14 cellular contexts compared by ENCODE assay signal in the genomic region with DNA sequence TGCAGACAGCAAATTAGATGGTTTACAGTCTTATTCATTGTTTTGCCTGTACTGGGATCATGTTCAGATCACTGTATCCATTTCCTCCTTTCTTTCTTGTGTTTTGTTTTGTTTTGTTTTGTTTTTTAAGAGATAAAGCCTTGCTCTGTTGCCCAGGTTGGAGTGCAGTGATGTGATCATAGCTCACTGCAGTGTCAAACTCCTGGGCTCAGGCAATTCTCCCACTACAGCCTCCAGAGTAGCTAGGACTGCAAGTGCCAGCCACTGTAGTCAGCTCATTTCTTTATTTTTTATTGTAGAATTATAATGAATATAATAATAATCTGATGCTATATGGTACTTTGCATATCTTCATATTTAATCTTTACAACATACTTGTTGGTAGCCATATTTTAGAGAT.
"Had no signal": no experiment of that assay in that cellular context is flagged by ENCODE, and none has a peak within 500 bp of the region (broad histone marks: within the 10 kb centered on the region; RNA-seq: fewer than 3 reads in every experiment).

No MANE protein-coding gene starts in this region.

- H3K27ac Mint-ChIP-seq: activated CD4-positive, alpha-beta T cell treated with anti-CD3 and anti-CD28 coated beads for 36 hours; activated CD8-positive, alpha-beta T cell treated with anti-CD3 and anti-CD28 coated beads for 36 hours; activated naive CD8-positive, alpha-beta T cell treated with anti-CD3 and anti-CD28 coated beads, Interleukin-2, amount 50 U/mL, for 24 hours; stimulated activated naive B cell treated with anti-CD40 and anti-IgM and Interleukin-4, amounts not matched to agents 10 μg/mL and 1 μg/mL and 100 μg/mL, for 72 hours had no signal

- H3K4me1 ChIP-seq: ascending aorta, prostate gland had no signal

- H3K27ac ChIP-seq: ascending aorta, prostate gland had no signal

- DNase-seq: activated CD4-positive, alpha-beta T cell treated with anti-CD3 and anti-CD28 coated beads for 36 hours; activated CD8-positive, alpha-beta memory T cell treated with anti-CD3 and anti-CD28 coated beads, Interleukin-2, amount 50 U/mL, for 4 hours; activated CD8-positive, alpha-beta T cell treated with anti-CD3 and anti-CD28 coated beads for 36 hours; activated naive CD4-positive, alpha-beta T cell treated with Interleukin-2 at 50 U/mL for 16 hours; activated naive CD8-positive, alpha-beta T cell treated with anti-CD3 and anti-CD28 coated beads, Interleukin-2, amount 50 U/mL, for 24 hours; kidney; natural killer cell; occipital lobe; spleen; stimulated activated CD4-positive, alpha-beta T cell treated with anti-CD3 and anti-CD28 coated beads, Interleukin-1b, Interleukin-23, amount 100 ng/mL, for 48 hours; stimulated activated naive B cell treated with anti-CD40 and anti-IgM and Interleukin-4, amounts not matched to agents 10 μg/mL and 1 μg/mL and 100 μg/mL, for 72 hours; transverse colon had no signal

- H3K4me3 Mint-ChIP-seq: activated CD4-positive, alpha-beta T cell treated with anti-CD3 and anti-CD28 coated beads for 36 hours; activated CD8-positive, alpha-beta T cell treated with anti-CD3 and anti-CD28 coated beads for 36 hours; activated naive CD8-positive, alpha-beta T cell treated with anti-CD3 and anti-CD28 coated beads, Interleukin-2, amount 50 U/mL, for 24 hours; natural killer cell; stimulated activated naive B cell treated with anti-CD40 and anti-IgM and Interleukin-4, amounts not matched to agents 10 μg/mL and 1 μg/mL and 100 μg/mL, for 72 hours had no signal

- H3K36me3 Mint-ChIP-seq: natural killer cell; stimulated activated naive B cell treated with anti-CD40 and anti-IgM and Interleukin-4, amounts not matched to agents 10 μg/mL and 1 μg/mL and 100 μg/mL, for 72 hours had no signal

- H3K36me3 ChIP-seq: ascending aorta, prostate gland, spleen, transverse colon had no signal

- H3K27me3 ChIP-seq: ascending aorta, spleen, transverse colon had no signal

- H3K27me3 Mint-ChIP-seq: activated CD4-positive, alpha-beta T cell treated with anti-CD3 and anti-CD28 coated beads for 36 hours; activated CD8-positive, alpha-beta T cell treated with anti-CD3 and anti-CD28 coated beads for 36 hours; activated naive CD8-positive, alpha-beta T cell treated with anti-CD3 and anti-CD28 coated beads, Interleukin-2, amount 50 U/mL, for 24 hours; stimulated activated naive B cell treated with anti-CD40 and anti-IgM and Interleukin-4, amounts not matched to agents 10 μg/mL and 1 μg/mL and 100 μg/mL, for 72 hours had no signal

- H3K9me3 Mint-ChIP-seq: activated CD8-positive, alpha-beta T cell treated with anti-CD3 and anti-CD28 coated beads for 36 hours; activated naive CD8-positive, alpha-beta T cell treated with anti-CD3 and anti-CD28 coated beads, Interleukin-2, amount 50 U/mL, for 24 hours; natural killer cell; stimulated activated naive B cell treated with anti-CD40 and anti-IgM and Interleukin-4, amounts not matched to agents 10 μg/mL and 1 μg/mL and 100 μg/mL, for 72 hours had no signal

- ATAC-seq: activated CD4-positive, alpha-beta T cell treated with anti-CD3 and anti-CD28 coated beads for 36 hours; activated CD8-positive, alpha-beta T cell treated with anti-CD3 and anti-CD28 coated beads for 36 hours; activated naive CD8-positive, alpha-beta T cell treated with anti-CD3 and anti-CD28 coated beads, Interleukin-2, amount 50 U/mL, for 24 hours; stimulated activated naive B cell treated with anti-CD40 and anti-IgM and Interleukin-4, amounts not matched to agents 10 μg/mL and 1 μg/mL and 100 μg/mL, for 72 hours had no signal

- H3K4me3 ChIP-seq: ascending aorta, prostate gland, spleen, transverse colon had no signal

- H3K9me3 ChIP-seq: ascending aorta, prostate gland, spleen, transverse colon had no signal
